Comparison of ENCODE assay signal across 7 cellular contexts in genomic region chr1:159936284-159936904, GRCh38. TPM values are rescaled to one million over a fixed set of nuclear protein-coding genes. Genes with fewer than 3 reads are reported as not detected.
DNase-seq lines count a peak whose midpoint lies in the region; ATAC-seq and TF ChIP-seq lines count a peak whose summit lies in the region.

No MANE protein-coding gene starts in this region.

- H3K9ac ChIP-seq in SK-N-SH = no peak overlapping the region

- no peak overlapping the region for H2AFZ ChIP-seq in SK-N-SH (ENCODE audit: low read depth)

- TF ChIP-seq CTCF in GM12801 (IDR thresholded peaks at IDR 0.05; ENCODE audit: extremely low read depth, insufficient read length) (peak; percentile 97), SK-N-SH (IDR thresholded peaks at IDR 0.05) (peak; percentile 88), psoas muscle (IDR thresholded peaks at IDR 0.05) (peak; percentile 99)

- no peaks in the 10 kb centered on the region for H3K79me2 ChIP-seq in SK-N-SH (ENCODE audit: insufficient read depth)

- peak; percentile 45 for ATAC-seq in Right ventricle myocardium inferior
- peak; percentile 61 to 88 (median 78) for ATAC-seq in psoas muscle
- no peak for ATAC-seq in GM18498 (IDR thresholded peaks at IDR 0.05; ENCODE audit: unreplicated experiment)

- CTCF ChIA-PET in SK-N-SH (lab: Yijun Ruan, JAX) = interaction anchor here (0.6 to 22.3 kb wide), 26 partner anchors 9 to 440 kb away, joined by 3 to 460 read pairs (median 4); partner anchors contain the start of genes FCRL6, IGSF9, PIGM and SLAMF9

- no peaks in the 10 kb centered on the region for H3K9me2 ChIP-seq in SK-N-SH

- H3K36me3 ChIP-seq in SK-N-SH (replicated peaks in 1 of 2; ENCODE audit: control insufficient read depth in 1 of 2, insufficient read depth in 2 of 2, low read length in 1 of 2) (no peaks in the 10 kb centered on the region), psoas muscle (ENCODE audit: insufficient read depth in 1 of 2, low read depth in 1 of 2) (no peaks in the 10 kb centered on the region)

- H3K4me1 ChIP-seq in SK-N-SH (ENCODE audit: control insufficient read depth in 1 of 2, insufficient read depth in 2 of 2, low read depth in 1 of 2, low read length in 1 of 2) (peaks cover 0 to 2% of the 10 kb centered on the region in 2 experiments; a peak in 1 of 4 replicates), psoas muscle (no peaks in the 10 kb centered on the region)

- POLR2A ChIA-PET in SK-N-SH (lab: Yijun Ruan, JAX) = no interaction called here

- H3K4me3 ChIP-seq in SK-N-SH (ENCODE audit: low read depth in 2 of 2, low read length in 1 of 2) (no peak overlapping the region; a peak in 1 of 4 replicates), psoas muscle (no peak overlapping the region)

- H3K27ac ChIP-seq in SK-N-SH (ENCODE audit: low read depth in 2 of 2, low read length in 1 of 2) (no peak overlapping the region), psoas muscle (no peak overlapping the region)

- 30% methylated on average over 14 of the region's 15 CpGs for WGBS in SK-N-SH (ENCODE audit: low lambda C conversion rate)
- WGBS in psoas muscle, 3 donors = 34 to 45% (median 36%) methylated on average over 11 to 15 of the region's 15 CpGs

- DNase-seq in SK-N-SH (peak; percentile 90), Right ventricle myocardium inferior (ENCODE audit: missing footprints) (peak; percentile 86), psoas muscle (peak; percentile 66 to 77)
- DNase-seq in activated naive CD4-positive, alpha-beta T cell treated with Interleukin-2 at 50 U/mL for 16 hours = peak; percentile 87

- intact Hi-C loops in Right ventricle myocardium inferior (cut with DNase I) = loop anchor here (1.0 kb wide), 1 partner anchor 71 kb away; no protein-coding TSS in a partner anchor
- intact Hi-C loops in psoas muscle (cut with DNase I) = loop anchor here (1.0 to 2.0 kb wide), 2 partner anchors 70 to 72 kb away; no protein-coding TSS in a partner anchor

- H3K4me2 ChIP-seq in SK-N-SH = no peak overlapping the region

- H3K9me3 ChIP-seq in SK-N-SH = no peaks in the 10 kb centered on the region
- no peaks in the 10 kb centered on the region for H3K9me3 ChIP-seq in psoas muscle

- H4K20me1 ChIP-seq in SK-N-SH (ENCODE audit: insufficient read depth) = no peaks in the 10 kb centered on the region

- H3F3A ChIP-seq in SK-N-SH (replicated peaks; ENCODE audit: insufficient read depth) = no peaks in the 10 kb centered on the region

- TF ChIP-seq EP300 in Ishikawa (IDR thresholded peaks at IDR 0.05; ENCODE audit: borderline replicate concordance) (no peak), SK-N-SH (IDR thresholded peaks at IDR 0.05; ENCODE audit: borderline replicate concordance in 1 of 2, low read depth in 1 of 2, low read length in 1 of 2) (no peak)

- H3K27me3 ChIP-seq in SK-N-SH (ENCODE audit: insufficient read depth) = no peaks in the 10 kb centered on the region
- H3K27me3 ChIP-seq in psoas muscle (ENCODE audit: insufficient read depth in 3 of 3, low read length in 2 of 3) = peaks cover 0 to 5% (median 2%) of the 10 kb centered on the region in 3 donors

- TF ChIP-seq RAD21 in Ishikawa (IDR thresholded peaks at IDR 0.05; ENCODE audit: low read depth) (peak; percentile 99), SK-N-SH (IDR thresholded peaks at IDR 0.05; ENCODE audit: low read length) (peak; percentile 84)

TF ChIP-seq in Ishikawa, 13 proteins besides CTCF, POLR2A, EP300 and RAD21:
- TF ChIP-seq MAX (IDR thresholded peaks at IDR 0.05) (no peak), USF1 (IDR thresholded peaks at IDR 0.05) (peak; percentile 35; the same call in 1 of the 2 replicates)

TF ChIP-seq in SK-N-SH, 30 proteins besides CTCF, POLR2A, EP300 and RAD21 (continues in another document):
- TF ChIP-seq SMC3 (IDR thresholded peaks at IDR 0.05; ENCODE audit: low read depth, low read length) (peak; percentile 97), RXRA (IDR thresholded peaks at IDR 0.05; ENCODE audit: borderline replicate concordance, low read depth) (no peak), FOXM1 (IDR thresholded peaks at IDR 0.05; ENCODE audit: low read depth) (no peak), MEF2A (IDR thresholded peaks at IDR 0.05; ENCODE audit: borderline replicate concordance, low read depth) (no peak), TAF1 (IDR thresholded peaks at IDR 0.05; ENCODE audit: borderline replicate concordance, low read depth, low read length) (no peak), FOXJ3 (CRISPR knock-in tag; IDR thresholded peaks at IDR 0.05) (no peak), ZBTB33 (IDR thresholded peaks at IDR 0.05; ENCODE audit: borderline replicate concordance, low read depth) (no peak), TCF12 (IDR thresholded peaks at IDR 0.05) (no peak), NRF1 (IDR thresholded peaks at IDR 0.05; ENCODE audit: low read depth, low read length) (no peak), USF1 (IDR thresholded peaks at IDR 0.05; ENCODE audit: borderline replicate concordance, low read depth) (peak; percentile 39; the same call in 1 of the 2 replicates), YY1 (IDR thresholded peaks at IDR 0.05; ENCODE audit: low read depth) (no peak), RCOR1 (IDR thresholded peaks at IDR 0.05; ENCODE audit: low read length) (no peak), GATA2 (CRISPR knock-in tag; IDR thresholded peaks at IDR 0.05) (no peak), RFX5 (IDR thresholded peaks at IDR 0.05; ENCODE audit: low read length) (no peak), JUND (IDR thresholded peaks at IDR 0.05) (no peak), CHD2 (IDR thresholded peaks at IDR 0.05; ENCODE audit: low read length, partially characterized antibody) (peak; percentile 60), TEAD4 (IDR thresholded peaks at IDR 0.05; ENCODE audit: borderline replicate concordance, insufficient read depth) (no peak), MAX (IDR thresholded peaks at IDR 0.05; ENCODE audit: low read depth) (no peak), USF2 (IDR thresholded peaks at IDR 0.05; ENCODE audit: borderline replicate concordance, low read depth, low read length) (no peak), POLR2AphosphoS5 (IDR thresholded peaks at IDR 0.05; ENCODE audit: low read depth, low read length) (no peak)

RNA-seq across cellular contexts. Expression of gene IGSF9, which starts 9.0 kb away (rescaled TPM):
- 0.86 and 2.4 TPM in 2 replicates for polyA plus RNA-seq in SK-N-SH (2012; rRNA removed)
- 0.62 and 1.3 TPM in 2 replicates for polyA plus RNA-seq in SK-N-SH (2012; cell fraction: cytosol; rRNA removed)
- polyA plus RNA-seq in SK-N-SH (2012; cell fraction: nucleus; rRNA removed) = 6.9 and 10.8 TPM in 2 replicates
- total RNA-seq in Right ventricle myocardium inferior = 0.30 TPM
- not detected for total RNA-seq in psoas muscle
- polyA plus RNA-seq in psoas muscle = under 1 TPM in 2 of 3 donors, not detected in 1; 0.01 TPM

RNA-seq across cellular contexts. Expression of gene TAGLN2, which starts 11.1 kb away (rescaled TPM):
- 625 and 646 TPM in 2 replicates for polyA plus RNA-seq in SK-N-SH (2012; rRNA removed)
- polyA plus RNA-seq in SK-N-SH (2012; cell fraction: cytosol; rRNA removed) = 361 and 510 TPM in 2 replicates
- polyA plus RNA-seq in SK-N-SH (2012; cell fraction: nucleus; rRNA removed) = 304 and 445 TPM in 2 replicates
- 143 TPM for total RNA-seq in Right ventricle myocardium inferior
- 10 to 100 TPM; 42.8 to 61.3 (median 45.6) TPM for total RNA-seq in psoas muscle
- polyA plus RNA-seq in psoas muscle = 10 to 100 TPM; 29.6 to 91.6 (median 56.1) TPM

RNA-seq across cellular contexts. Expression of gene SLAMF9, which starts 17.6 kb away (rescaled TPM):
- polyA plus RNA-seq in SK-N-SH (2012; rRNA removed) = 0.12 and 0.19 TPM in 2 replicates
- 0.08 and 0.18 TPM in 2 replicates for polyA plus RNA-seq in SK-N-SH (2012; cell fraction: cytosol; rRNA removed)
- 0.08 and 0.18 TPM in 2 replicates for polyA plus RNA-seq in SK-N-SH (2012; cell fraction: nucleus; rRNA removed)
- not detected for total RNA-seq in Right ventricle myocardium inferior
- total RNA-seq in psoas muscle = not detected
- not detected for polyA plus RNA-seq in psoas muscle

RNA-seq across cellular contexts. Expression of gene CFAP45, which starts 36.4 kb away (rescaled TPM):
- 0.57 and 0.74 TPM in 2 replicates for polyA plus RNA-seq in SK-N-SH (2012; rRNA removed)
- 0.51 and 0.66 TPM in 2 replicates for polyA plus RNA-seq in SK-N-SH (2012; cell fraction: cytosol; rRNA removed)
- polyA plus RNA-seq in SK-N-SH (2012; cell fraction: nucleus; rRNA removed) = 0.95 and 2.1 TPM in 2 replicates
- 1.0 TPM for total RNA-seq in Right ventricle myocardium inferior
- total RNA-seq in psoas muscle = under 1 TPM in 1 of 4 donors, not detected in 3; 0.42 TPM
- under 1 TPM; 0.04 to 0.25 (median 0.13) TPM for polyA plus RNA-seq in psoas muscle
